In genomic region chr2:145006957-145007672, GRCh38 we compare ENCODE assay signal across 10 cellular contexts.
DNase-seq lines count a peak whose midpoint lies in the region; ATAC-seq lines count a peak whose summit lies in the region.
"Had no signal": no experiment of that assay in that cellular context is flagged by ENCODE, and none has a peak within 500 bp of the region (broad histone marks: within the 10 kb centered on the region; RNA-seq: fewer than 3 reads in every experiment).

No MANE protein-coding gene starts in this region.

- no peaks in the 10 kb centered on the region for H3K4me1 Mint-ChIP-seq in activated naive CD4-positive, alpha-beta T cell treated with anti-CD3 and anti-CD28 coated beads for 36 hours (ENCODE audit: low read depth)

- no peaks in the 10 kb centered on the region for H3K36me3 Mint-ChIP-seq in activated naive CD4-positive, alpha-beta T cell treated with anti-CD3 and anti-CD28 coated beads for 36 hours (ENCODE audit: low read depth)

- H3K27ac Mint-ChIP-seq in activated naive CD4-positive, alpha-beta T cell treated with anti-CD3 and anti-CD28 coated beads for 36 hours, result no peak overlapping the region

- H3K27me3 Mint-ChIP-seq in activated naive CD4-positive, alpha-beta T cell treated with anti-CD3 and anti-CD28 coated beads for 36 hours (ENCODE audit: low read depth), result no peaks in the 10 kb centered on the region

- no peaks in the 10 kb centered on the region for H3K9me3 Mint-ChIP-seq in activated naive CD4-positive, alpha-beta T cell treated with anti-CD3 and anti-CD28 coated beads for 36 hours

- DNase-seq in DMS 273 treated with DMSO at 0.1 percent for 48 hours (lab: John Stamatoyannopoulos, UW), result peak; percentile 36
- peak; percentile 67 for DNase-seq in SK-MEL-5 (ENCODE audit: low read depth, low spot score)
- peak; percentile 56 for DNase-seq in fibroblast of the conjunctiva (ENCODE audit: low read depth)
- peak; percentile 64 for DNase-seq in pulmonary artery endothelial cell (ENCODE audit: low read depth, low spot score)
- no peak for DNase-seq in stimulated activated CD4-positive, alpha-beta T cell treated with anti-CD3 and anti-CD28 coated beads, Interleukin-4, amount 100 ng/mL, for 4 hours
- no peak for DNase-seq in activated naive CD4-positive, alpha-beta T cell treated with anti-CD3 and anti-CD28 coated beads for 36 hours
- DNase-seq: T-helper 9 cell had no signal

- intact Hi-C loops in activated naive CD4-positive, alpha-beta T cell treated with anti-CD3 and anti-CD28 coated beads for 36 hours (cut with micrococcal nuclease), result no loop called here

- CTCF ChIA-PET in activated naive CD4-positive, alpha-beta T cell treated with anti-CD3 and anti-CD28 coated beads for 36 hours (lab: Charles Lee), result no interaction called here

- H3K4me3 Mint-ChIP-seq in activated naive CD4-positive, alpha-beta T cell treated with anti-CD3 and anti-CD28 coated beads for 36 hours, result no peak overlapping the region

- in situ Hi-C loops in SK-MEL-5 (cut with HindIII; ENCODE audit: low pct_unique_long_range_greater_than_20kb, low sequenced_read_pairs), result no loop called here

- ATAC-seq in GM19035 (IDR thresholded peaks at IDR 0.05; ENCODE audit: unreplicated experiment) (no peak), HG02885 (IDR thresholded peaks at IDR 0.05; ENCODE audit: poor library complexity, unreplicated experiment) (no peak)
- ATAC-seq: mucosa of descending colon had no signal

Comparison
In these comparisons a context has a peak if more than half of its experiments do, and no peak if none do; other contexts are left out.
1. DNase-seq: peak in DMS 273 treated with DMSO at 0.1 percent for 48 hours (single experiment), SK-MEL-5 (single experiment), fibroblast of the conjunctiva (single experiment) and pulmonary artery endothelial cell (single experiment); none in stimulated activated CD4-positive, alpha-beta T cell treated with anti-CD3 and anti-CD28 coated beads, Interleukin-4, amount 100 ng/mL, for 4 hours (0 of 2) and activated naive CD4-positive, alpha-beta T cell treated with anti-CD3 and anti-CD28 coated beads for 36 hours (single experiment).